20 cellular contexts compared by ENCODE assay signal in the genomic region with DNA sequence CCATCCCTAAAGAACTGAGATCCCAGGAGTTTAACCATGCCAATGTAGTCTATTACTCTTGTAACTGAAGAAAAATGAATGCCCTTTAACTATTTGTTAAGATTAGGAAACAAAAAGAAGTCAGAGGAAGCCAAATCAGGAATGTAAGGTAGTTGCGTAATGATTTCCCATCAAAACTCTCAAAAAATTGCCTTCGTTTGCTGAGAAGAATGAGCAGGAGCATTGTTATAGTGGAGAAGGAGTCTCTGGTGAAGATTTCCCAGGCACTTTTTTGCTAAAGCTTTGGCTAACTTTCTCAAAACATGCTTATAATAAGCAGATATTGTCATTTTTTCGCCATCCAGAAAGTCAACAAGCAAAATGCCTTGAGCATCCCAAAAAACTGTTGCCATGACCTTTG.
"Had no signal": no experiment of that assay in that cellular context is flagged by ENCODE, and none has a peak within 500 bp of the region (broad histone marks: within the 10 kb centered on the region; RNA-seq: fewer than 3 reads in every experiment).

No MANE protein-coding gene starts in this region.

- H3K27ac ChIP-seq: colonic mucosa, right atrium auricular region, thoracic aorta, upper lobe of right lung had no signal

- ATAC-seq: stimulated activated effector memory CD8-positive, alpha-beta T cell treated with anti-CD3 and anti-CD28 coated beads, Interleukin-12 subunit alpha, Interleukin-12 subunit beta, amount 100 ng/mL, for 72 hours; upper lobe of right lung had no signal

- H3K36me3 ChIP-seq: colonic mucosa, right atrium auricular region, thoracic aorta, upper lobe of right lung had no signal

- H3K4me1 ChIP-seq: colonic mucosa, upper lobe of right lung had no signal

- H3K27me3 ChIP-seq: colonic mucosa, right atrium auricular region, upper lobe of right lung had no signal

- H3K4me3 ChIP-seq: colonic mucosa, right atrium auricular region, thoracic aorta, upper lobe of right lung had no signal

- H3K9me3 ChIP-seq: colonic mucosa, right atrium auricular region, thoracic aorta, upper lobe of right lung had no signal

- DNase-seq: activated B cell treated with CpG ODN at 0.5 μM for 24 hours; activated CD4-positive, alpha-beta memory T cell treated with anti-CD3 and anti-CD28 coated beads for 36 hours; activated CD4-positive, alpha-beta T cell treated with anti-CD3 and anti-CD28 coated beads for 4 hours; activated T-cell treated with anti-CD3 and anti-CD28 coated beads for 4 hours; amygdala; central memory CD4-positive, alpha-beta T cell; colonic mucosa; endodermal cell; foreskin melanocyte; glutamatergic neuron; hypothalamus; midbrain; occipital lobe; small intestine; stimulated activated CD4-positive, alpha-beta T cell treated with anti-CD3 and anti-CD28 coated beads, Interleukin-15, amount 100 ng/mL, for 24 hours; stimulated activated CD4-positive, alpha-beta T cell treated with anti-CD3 and anti-CD28 coated beads, Interleukin-4, amount 100 ng/mL, for 1 hour; upper lobe of right lung had no signal
